ENCODE assay signal across 8 cellular contexts in genomic region chr10:34757181-34757580, GRCh38. TPM values are rescaled to one million over a fixed set of nuclear protein-coding genes. Genes with fewer than 3 reads are reported as not detected.
DNase-seq lines count a peak whose midpoint lies in the region; ATAC-seq, FAIRE-seq and TF ChIP-seq lines count a peak whose summit lies in the region.
"Not testable (repeated sequence)": the region's sequence is repeated elsewhere in the genome, so short reads cannot be mapped to it uniquely, and the experiment has no call there.
"Had no signal": no experiment of that assay in that cellular context is flagged by ENCODE, and none has a peak within 500 bp of the region (broad histone marks: within the 10 kb centered on the region; RNA-seq: fewer than 3 reads in every experiment).

No MANE protein-coding gene starts in this region.

- TF ChIP-seq CTCF in GM23338 (conservative IDR thresholded peaks at IDR 0.05; ENCODE audit: low read depth in 2 of 2); RWPE1 (conservative IDR thresholded peaks at IDR 0.05; ENCODE audit: low read depth); GM12878 (IDR thresholded peaks at IDR 0.05 in 2 of 3, conservative IDR thresholded peaks at IDR 0.05 in 1 of 3; ENCODE audit: control insufficient read depth in 2 of 3, extremely low read depth in 1 of 3, insufficient read depth in 1 of 3, low read depth in 3 of 3, low read length in 3 of 3); colonic mucosa (IDR thresholded peaks at IDR 0.05); smooth muscle cell (IDR thresholded peaks at IDR 0.05; ENCODE audit: borderline replicate concordance, insufficient read depth, poor library complexity, severe bottlenecking): not testable (repeated sequence)

- H3K14ac ChIP-seq in mesenchymal stem cell (ENCODE audit: low read length in 2 of 2) = not testable (repeated sequence)

- H4K91ac ChIP-seq in mesenchymal stem cell (ENCODE audit: low read length) = not testable (repeated sequence)

- in situ Hi-C loops in GM12878 (cut with MboI) = not testable (repeated sequence)

- ATAC-seq in GM23338, GM12878: not testable (repeated sequence)
- ATAC-seq in esophagus mucosa = peak; percentile 29

- not testable (repeated sequence) for H3K79me1 ChIP-seq in mesenchymal stem cell (replicated peaks; ENCODE audit: low read length, poor library complexity, severe bottlenecking)

- not testable (repeated sequence) for H3K4me3 ChIP-seq in GM23338; GM12878; colonic mucosa; mesenchymal stem cell (ENCODE audit: insufficient read depth in 1 of 2, low read depth in 1 of 2, low read length in 2 of 2); smooth muscle cell

- H3K27me3 Mint-ChIP-seq in GM23338 (ENCODE audit: insufficient read depth, low read depth, poor library complexity) = not testable (repeated sequence)

- H3K4me1 ChIP-seq in GM23338 (ENCODE audit: insufficient read depth) (peaks cover 13% of the 10 kb centered on the region), mesenchymal stem cell (ENCODE audit: control insufficient read depth, insufficient read depth, low read depth, low read length) (peaks cover 29% of the 10 kb centered on the region)
- H3K4me1 ChIP-seq in GM12878 (ENCODE audit: control insufficient read depth, insufficient read depth, low read length); colonic mucosa; smooth muscle cell (ENCODE audit: low read depth): not testable (repeated sequence)

- not testable (repeated sequence) for TF ChIP-seq EP300 in GM12878 (IDR thresholded peaks at IDR 0.05; ENCODE audit: borderline replicate concordance in 1 of 2, control insufficient read depth in 1 of 2, low read depth in 2 of 2, low read length in 2 of 2)

- H2AFZ ChIP-seq in GM23338; GM12878 (ENCODE audit: control insufficient read depth, low read depth, low read length); mesenchymal stem cell (ENCODE audit: low read depth, low read length); smooth muscle cell (ENCODE audit: low read depth): not testable (repeated sequence)

- H3K36me3 Mint-ChIP-seq in GM23338 (ENCODE audit: low read depth) = not testable (repeated sequence)

- H3K79me2 ChIP-seq in GM23338 (replicated peaks; ENCODE audit: insufficient read depth) (peaks cover 99% of the 10 kb centered on the region), smooth muscle cell (ENCODE audit: low read depth) (peaks cover 63% of the 10 kb centered on the region)
- H3K79me2 ChIP-seq in GM12878 (ENCODE audit: control insufficient read depth, insufficient read depth, low read length) = not testable (repeated sequence)

- SMC1A ChIA-PET in GM12878 (lab: Charles Lee; ENCODE audit: uncharacterized antibody, unreplicated experiment) = interaction anchor here (1.6 to 7.5 kb wide), 6 partner anchors 19 to 53 kb away, joined by 13 to 52 read pairs (median 34); no protein-coding TSS in a partner anchor

- H2AK5ac ChIP-seq in mesenchymal stem cell (ENCODE audit: low read length, severe bottlenecking) = not testable (repeated sequence)

- intact Hi-C loops in GM12878 (cut with micrococcal nuclease; ENCODE audit: unreplicated experiment); colonic mucosa (cut with DNase I): not testable (repeated sequence)

- not testable (repeated sequence) for H3K18ac ChIP-seq in mesenchymal stem cell (ENCODE audit: low read depth in 1 of 2, low read length in 2 of 2)

- DNase-seq in GM23338 (ENCODE audit: low spot score); RWPE1 (ENCODE audit: low spot score); GM12878 (ENCODE audit: low read depth, low spot score); colonic mucosa; mesenchymal stem cell; smooth muscle cell (lab: John Stamatoyannopoulos, UW; ENCODE audit: unreplicated experiment): not testable (repeated sequence)

- H3K9me2 ChIP-seq in GM23338 (ENCODE audit: insufficient read depth) = not testable (repeated sequence)

- POLR2A ChIA-PET in RWPE1 (lab: Yijun Ruan, JAX; ENCODE audit: low non-redundant PET) = not testable (repeated sequence)
- POLR2A ChIA-PET in GM12878 (lab: Charles Lee) = interaction anchor here (1.0 to 1.5 kb wide), 3 partner anchors 11 to 53 kb away, joined by 3 to 7 read pairs (median 3); no protein-coding TSS in a partner anchor

- peaks cover 28% of the 10 kb centered on the region for H3K4me1 Mint-ChIP-seq in GM23338

- not testable (repeated sequence) for TF ChIP-seq RAD21 in GM12878 (IDR thresholded peaks at IDR 0.05; ENCODE audit: insufficient read depth, low read depth, low read length)

- BruUV-seq in GM12878 (replicated peaks; lab: Mats Ljungman, UMichigan) = not testable (repeated sequence)

- not testable (repeated sequence) for H3K36me3 ChIP-seq in GM23338 (ENCODE audit: insufficient read depth); GM12878 (ENCODE audit: control insufficient read depth in 2 of 2, insufficient read depth in 2 of 2, low read length in 1 of 2); colonic mucosa; mesenchymal stem cell (ENCODE audit: control insufficient read depth in 1 of 2, insufficient read depth in 2 of 2, low read depth in 1 of 2, low read length in 2 of 2); smooth muscle cell (ENCODE audit: low read depth)

- not testable (repeated sequence) for H3K4ac ChIP-seq in mesenchymal stem cell (ENCODE audit: low read depth in 1 of 2, low read length in 2 of 2)

- not testable (repeated sequence) for H2BK12ac ChIP-seq in mesenchymal stem cell (ENCODE audit: low read length in 2 of 2)

- RAD21 ChIA-PET in GM12878 (lab: Charles Lee; ENCODE audit: unreplicated experiment) = interaction anchor here (1.3 to 3.0 kb wide), 4 partner anchors 24 to 52 kb away, joined by 3 to 13 read pairs (median 10); no protein-coding TSS in a partner anchor

- not testable (repeated sequence) for H3K27me3 ChIP-seq in GM23338 (ENCODE audit: insufficient read depth); GM12878 (replicated peaks in 1 of 2; ENCODE audit: control insufficient read depth in 2 of 2, insufficient read depth in 2 of 2, low read length in 1 of 2); colonic mucosa; mesenchymal stem cell (ENCODE audit: control insufficient read depth in 1 of 2, insufficient read depth in 1 of 2, low read length in 2 of 2); smooth muscle cell (ENCODE audit: low read depth)

- 24% methylated on average over 4 of the region's 4 CpGs for WGBS in GM12878 (ENCODE audit: insufficient coverage, insufficient replicate concordance, low lambda C conversion rate, missing lambda C conversion rate)
- WGBS in mesenchymal stem cell = 100% methylated on average over 4 of the region's 4 CpGs
- 88% methylated on average over 4 of the region's 4 CpGs for WGBS in smooth muscle cell (ENCODE audit: low lambda C conversion rate)

- not testable (repeated sequence) for H4K8ac ChIP-seq in mesenchymal stem cell (ENCODE audit: low read length)

- H3K23ac ChIP-seq in mesenchymal stem cell (ENCODE audit: low read length in 2 of 2) = not testable (repeated sequence)

- TF ChIP-seq POLR2A in GM12878 (IDR thresholded peaks at IDR 0.05; ENCODE audit: low read depth, low read length) = not testable (repeated sequence)

- H2BK5ac ChIP-seq in mesenchymal stem cell (ENCODE audit: low read depth, low read length, poor library complexity, severe bottlenecking) = not testable (repeated sequence)

- CTCF ChIA-PET in RWPE1 (lab: Yijun Ruan, JAX) = not testable (repeated sequence)
- CTCF ChIA-PET in GM12878 (lab: Yijun Ruan, JAX) = interaction anchor here (1.0 to 2.9 kb wide), 3 partner anchors 15 to 33 kb away, joined by 3 to 12 read pairs (median 12); no protein-coding TSS in a partner anchor

- H3K4me2 ChIP-seq in GM23338; GM12878 (ENCODE audit: control insufficient read depth, insufficient read depth); mesenchymal stem cell (ENCODE audit: low read length, poor library complexity, severe bottlenecking); smooth muscle cell: not testable (repeated sequence)

- H3K27ac ChIP-seq in GM23338 (ENCODE audit: low read depth); GM12878 (ENCODE audit: control insufficient read depth, insufficient read depth): not testable (repeated sequence)
- peak overlapping the region; percentile 74 for H3K27ac ChIP-seq in RWPE1
- peak overlapping the region; percentile 79 for H3K27ac ChIP-seq in colonic mucosa
- H3K27ac ChIP-seq in mesenchymal stem cell (ENCODE audit: low read length, poor library complexity, severe bottlenecking) = peak overlapping the region; percentile 18
- peak overlapping the region; percentile 90 for H3K27ac ChIP-seq in smooth muscle cell (ENCODE audit: low read depth)

- not testable (repeated sequence) for H3K9me3 ChIP-seq in GM12878 (replicated peaks; ENCODE audit: control insufficient read depth, insufficient read depth, low read length); colonic mucosa; mesenchymal stem cell (ENCODE audit: control insufficient read depth, low read length); smooth muscle cell (replicated peaks; ENCODE audit: low read depth)

- H3K4me3 Mint-ChIP-seq in GM23338 = not testable (repeated sequence)

- not testable (repeated sequence) for H3F3A ChIP-seq in GM23338 (replicated peaks; ENCODE audit: low read depth); smooth muscle cell (ENCODE audit: low read depth)

- H2BK120ac ChIP-seq in mesenchymal stem cell (ENCODE audit: low read depth, low read length) = not testable (repeated sequence)

- peaks cover 39% of the 10 kb centered on the region for H4K20me1 ChIP-seq in GM23338 (replicated peaks; ENCODE audit: insufficient read depth)
- not testable (repeated sequence) for H4K20me1 ChIP-seq in GM12878 (ENCODE audit: control insufficient read depth, insufficient read depth)
- H4K20me1 ChIP-seq in smooth muscle cell (ENCODE audit: low read depth) = peaks cover 25% of the 10 kb centered on the region

- FAIRE-seq in GM12878 (lab: Jason Lieb, UNC) = not testable (repeated sequence)

- peak overlapping the region; percentile 86; the same call in 1 of the 2 replicates for H3K27ac Mint-ChIP-seq in GM23338

- H3K9ac ChIP-seq in GM12878 (ENCODE audit: control insufficient read depth, insufficient read depth, low read length); colonic mucosa (ENCODE audit: low read depth in 2 of 2, low read length in 2 of 2); mesenchymal stem cell (ENCODE audit: low read length); smooth muscle cell (ENCODE audit: low read depth): not testable (repeated sequence)

- not testable (repeated sequence) for H3K9me3 Mint-ChIP-seq in GM23338

- H2BK15ac ChIP-seq in mesenchymal stem cell (ENCODE audit: low read depth, poor library complexity, severe bottlenecking) = not testable (repeated sequence)

RNA-seq across cellular contexts. Expression of gene PARD3, which starts 57.9 kb away (rescaled TPM):
- total RNA-seq in GM23338 (2014; rRNA removed; shearing (Covaris generic)) = 41.7 and 51.4 TPM in 2 replicates
- polyA plus RNA-seq in GM23338 (2016; fragmentation: Nextera tagmentation; extraction: Ambion mirVana) (30.1 and 30.2 TPM in 2 replicates), GM12878 (2011; rRNA removed) (43.1 and 55.3 TPM in 2 replicates), GM12878 (2014; fragmentation: Illumina TruSeq; extraction: Trizol) (19.3 and 21.7 TPM in 2 replicates), GM12878 (2014; fragmentation: Nextera tagmentation; extraction: Ambion mirVana) (1 to 10 TPM; 6.3 to 9.6 TPM), GM12878 (2014; rRNA removed) (9.9 and 11.3 TPM in 2 replicates), GM12878 (2016; fragmentation: Nextera tagmentation; extraction: Ambion mirVana) (1 to 10 TPM; 2.6 to 3.8 TPM), smooth muscle cell (16.5 and 17.5 TPM in 2 replicates)
- total RNA-seq in GM12878 (2013; cell fraction: nucleolus; rRNA removed) = 128 and 134 TPM in 2 replicates
- total RNA-seq in GM12878 (2014; rRNA removed) (16.5 and 18.8 TPM in 2 replicates), GM12878 (2014; rRNA removed; fragmentation: Illumina TruSeq; extraction: Trizol) (27.5 and 29.0 TPM in 2 replicates), GM12878 (2021) (16.6 TPM in 2 replicates), colonic mucosa (10 to 100 TPM; 41.7 to 48.8 TPM), esophagus mucosa (64.5 TPM), smooth muscle cell (26.0 and 29.6 TPM in 2 replicates)
- 3.7 TPM for polyA plus RNA-seq in GM12878 (2011; ENCODE audit: low read depth)
- 24.3 and 28.9 TPM in 2 replicates for polyA plus RNA-seq in GM12878 (2011; cell fraction: cytosol; rRNA removed)
- polyA plus RNA-seq in GM12878 (2011; cell fraction: nucleus; rRNA removed) = 27.5 and 32.0 TPM in 2 replicates
- 4.7 and 6.1 TPM in 2 replicates for polyA plus RNA-seq in GM12878 (2012)
- polyA minus RNA-seq in GM12878 (2011; rRNA and poly(A)+ RNA removed) = 96.4 TPM in 2 replicates
- polyA minus RNA-seq in GM12878 (2011; cell fraction: cytosol; rRNA and poly(A)+ RNA removed) = 17.6 and 22.9 TPM in 2 replicates
- polyA minus RNA-seq in GM12878 (2011; cell fraction: nucleus; rRNA and poly(A)+ RNA removed) = 71.0 and 84.8 TPM in 2 replicates
- 37.3 TPM for polyA plus RNA-seq in mesenchymal stem cell (2013, experiment 1 of 2)
- 35.9 TPM for polyA plus RNA-seq in mesenchymal stem cell (2013, experiment 2 of 2)
- polyA plus RNA-seq: CD8-positive, alpha-beta memory T cell had no signal
